ENCODE assay signal across 3 cellular contexts in the genomic region with DNA sequence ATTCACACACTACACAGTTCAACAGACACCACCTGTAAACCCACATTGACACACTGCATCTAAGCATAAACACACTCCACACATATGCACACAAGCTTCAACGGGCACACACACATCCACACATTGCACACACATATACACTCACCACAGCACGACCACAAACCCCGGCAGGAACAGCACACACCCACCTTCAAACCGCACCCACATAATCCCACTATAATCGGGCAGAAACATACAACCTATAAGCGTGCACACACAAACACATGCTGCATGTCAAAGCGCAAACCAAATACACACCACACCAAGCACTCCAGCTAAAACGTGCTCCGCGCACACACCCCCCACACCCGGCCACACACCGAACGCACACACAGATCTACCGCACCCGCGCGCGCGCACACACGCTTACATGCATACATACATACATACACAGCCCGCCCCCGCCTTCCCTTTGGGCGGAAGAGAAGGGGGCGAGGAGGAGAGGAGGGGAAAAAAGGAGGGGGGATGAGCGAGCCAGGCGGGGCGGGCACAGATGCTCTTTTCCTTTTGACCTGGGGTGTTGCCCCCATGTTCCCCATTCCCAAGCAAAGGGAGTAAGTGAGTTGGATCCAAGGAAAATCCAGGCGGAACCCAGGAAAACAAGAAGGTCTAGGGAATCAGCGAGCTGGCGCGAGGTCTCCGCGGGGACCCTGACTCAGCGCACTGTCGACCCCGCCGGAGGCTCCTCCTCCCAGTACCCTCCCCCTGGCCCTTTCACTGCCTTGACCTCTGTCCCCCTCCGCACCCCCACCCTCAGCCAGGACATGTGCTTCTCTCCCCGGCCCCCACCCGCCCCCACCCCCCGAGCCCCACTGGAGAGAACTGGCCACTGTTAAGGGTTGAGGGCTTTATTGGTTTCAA.
TF ChIP-seq lines count a peak whose summit lies in the region.

No MANE protein-coding gene starts in this region.

TF ChIP-seq in SK-N-SH, 30 proteins besides CTCF, POLR2A, EP300 and RAD21:
- TF ChIP-seq CHD2 (IDR thresholded peaks at IDR 0.05; ENCODE audit: low read length, partially characterized antibody) (no peak), POLR2AphosphoS5 (IDR thresholded peaks at IDR 0.05; ENCODE audit: low read depth, low read length) (no peak), JUND (IDR thresholded peaks at IDR 0.05) (no peak), SIN3A (IDR thresholded peaks at IDR 0.05; ENCODE audit: borderline replicate concordance, low read depth, low read length) (no peak), ELF1 (IDR thresholded peaks at IDR 0.05) (no peak)
- TF ChIP-seq, protein P1, sequence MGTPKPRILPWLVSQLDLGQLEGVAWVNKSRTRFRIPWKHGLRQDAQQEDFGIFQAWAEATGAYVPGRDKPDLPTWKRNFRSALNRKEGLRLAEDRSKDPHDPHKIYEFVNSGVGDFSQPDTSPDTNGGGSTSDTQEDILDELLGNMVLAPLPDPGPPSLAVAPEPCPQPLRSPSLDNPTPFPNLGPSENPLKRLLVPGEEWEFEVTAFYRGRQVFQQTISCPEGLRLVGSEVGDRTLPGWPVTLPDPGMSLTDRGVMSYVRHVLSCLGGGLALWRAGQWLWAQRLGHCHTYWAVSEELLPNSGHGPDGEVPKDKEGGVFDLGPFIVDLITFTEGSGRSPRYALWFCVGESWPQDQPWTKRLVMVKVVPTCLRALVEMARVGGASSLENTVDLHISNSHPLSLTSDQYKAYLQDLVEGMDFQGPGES (IDR thresholded peaks at IDR 0.05; ENCODE audit: low read depth, low read length) = no peak
- TF ChIP-seq, protein P2, sequence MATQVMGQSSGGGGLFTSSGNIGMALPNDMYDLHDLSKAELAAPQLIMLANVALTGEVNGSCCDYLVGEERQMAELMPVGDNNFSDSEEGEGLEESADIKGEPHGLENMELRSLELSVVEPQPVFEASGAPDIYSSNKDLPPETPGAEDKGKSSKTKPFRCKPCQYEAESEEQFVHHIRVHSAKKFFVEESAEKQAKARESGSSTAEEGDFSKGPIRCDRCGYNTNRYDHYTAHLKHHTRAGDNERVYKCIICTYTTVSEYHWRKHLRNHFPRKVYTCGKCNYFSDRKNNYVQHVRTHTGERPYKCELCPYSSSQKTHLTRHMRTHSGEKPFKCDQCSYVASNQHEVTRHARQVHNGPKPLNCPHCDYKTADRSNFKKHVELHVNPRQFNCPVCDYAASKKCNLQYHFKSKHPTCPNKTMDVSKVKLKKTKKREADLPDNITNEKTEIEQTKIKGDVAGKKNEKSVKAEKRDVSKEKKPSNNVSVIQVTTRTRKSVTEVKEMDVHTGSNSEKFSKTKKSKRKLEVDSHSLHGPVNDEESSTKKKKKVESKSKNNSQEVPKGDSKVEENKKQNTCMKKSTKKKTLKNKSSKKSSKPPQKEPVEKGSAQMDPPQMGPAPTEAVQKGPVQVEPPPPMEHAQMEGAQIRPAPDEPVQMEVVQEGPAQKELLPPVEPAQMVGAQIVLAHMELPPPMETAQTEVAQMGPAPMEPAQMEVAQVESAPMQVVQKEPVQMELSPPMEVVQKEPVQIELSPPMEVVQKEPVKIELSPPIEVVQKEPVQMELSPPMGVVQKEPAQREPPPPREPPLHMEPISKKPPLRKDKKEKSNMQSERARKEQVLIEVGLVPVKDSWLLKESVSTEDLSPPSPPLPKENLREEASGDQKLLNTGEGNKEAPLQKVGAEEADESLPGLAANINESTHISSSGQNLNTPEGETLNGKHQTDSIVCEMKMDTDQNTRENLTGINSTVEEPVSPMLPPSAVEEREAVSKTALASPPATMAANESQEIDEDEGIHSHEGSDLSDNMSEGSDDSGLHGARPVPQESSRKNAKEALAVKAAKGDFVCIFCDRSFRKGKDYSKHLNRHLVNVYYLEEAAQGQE (IDR thresholded peaks at IDR 0.05; ENCODE audit: low read depth, low read length) = no peak

TF ChIP-seq in SK-N-SH treated with all-trans-retinoic acid at 6 μM for 48 hours, 23 proteins besides CTCF, POLR2A, EP300 and RAD21:
- no peak for TF ChIP-seq ZNF565 (CRISPR knock-in tag; conservative IDR thresholded peaks at IDR 0.05; ENCODE audit: low read depth)
- no peak for TF ChIP-seq ZC3H10 (CRISPR knock-in tag; IDR thresholded peaks at IDR 0.05)
- no peak for TF ChIP-seq BACH2 (CRISPR knock-in tag; IDR thresholded peaks at IDR 0.05; ENCODE audit: borderline replicate concordance)
- no peak for TF ChIP-seq ISL1 (CRISPR knock-in tag; IDR thresholded peaks at IDR 0.05)

TF ChIP-seq in IMR-90, 13 proteins besides CTCF, POLR2A, EP300 and RAD21:
- no peak for TF ChIP-seq CHD1 (IDR thresholded peaks at IDR 0.05; ENCODE audit: low read depth, low read length)
- no peak for TF ChIP-seq RFX5 (IDR thresholded peaks at IDR 0.05; ENCODE audit: low read depth, low read length)
- no peak for TF ChIP-seq MAFK (IDR thresholded peaks at IDR 0.05; ENCODE audit: low read depth, low read length)
- TF ChIP-seq, protein P3, sequence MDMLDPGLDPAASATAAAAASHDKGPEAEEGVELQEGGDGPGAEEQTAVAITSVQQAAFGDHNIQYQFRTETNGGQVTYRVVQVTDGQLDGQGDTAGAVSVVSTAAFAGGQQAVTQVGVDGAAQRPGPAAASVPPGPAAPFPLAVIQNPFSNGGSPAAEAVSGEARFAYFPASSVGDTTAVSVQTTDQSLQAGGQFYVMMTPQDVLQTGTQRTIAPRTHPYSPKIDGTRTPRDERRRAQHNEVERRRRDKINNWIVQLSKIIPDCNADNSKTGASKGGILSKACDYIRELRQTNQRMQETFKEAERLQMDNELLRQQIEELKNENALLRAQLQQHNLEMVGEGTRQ (IDR thresholded peaks at IDR 0.05; ENCODE audit: low read depth, low read length) = no peak
- TF ChIP-seq NFE2L2 (IDR thresholded peaks at IDR 0.05; ENCODE audit: low read depth, low read length) = no peak
- TF ChIP-seq MAZ (IDR thresholded peaks at IDR 0.05; ENCODE audit: borderline replicate concordance, low read depth, low read length) = no peak
- TF ChIP-seq MXI1 (IDR thresholded peaks at IDR 0.05; ENCODE audit: borderline replicate concordance, low read depth, low read length) = no peak
- TF ChIP-seq SMC3 (IDR thresholded peaks at IDR 0.05; ENCODE audit: low read depth, low read length) = no peak
- TF ChIP-seq BHLHE40 (IDR thresholded peaks at IDR 0.05; ENCODE audit: low read depth, low read length) = no peak
- TF ChIP-seq FOS (IDR thresholded peaks at IDR 0.05; ENCODE audit: low read depth, low read length) = no peak
- TF ChIP-seq, protein P4, sequence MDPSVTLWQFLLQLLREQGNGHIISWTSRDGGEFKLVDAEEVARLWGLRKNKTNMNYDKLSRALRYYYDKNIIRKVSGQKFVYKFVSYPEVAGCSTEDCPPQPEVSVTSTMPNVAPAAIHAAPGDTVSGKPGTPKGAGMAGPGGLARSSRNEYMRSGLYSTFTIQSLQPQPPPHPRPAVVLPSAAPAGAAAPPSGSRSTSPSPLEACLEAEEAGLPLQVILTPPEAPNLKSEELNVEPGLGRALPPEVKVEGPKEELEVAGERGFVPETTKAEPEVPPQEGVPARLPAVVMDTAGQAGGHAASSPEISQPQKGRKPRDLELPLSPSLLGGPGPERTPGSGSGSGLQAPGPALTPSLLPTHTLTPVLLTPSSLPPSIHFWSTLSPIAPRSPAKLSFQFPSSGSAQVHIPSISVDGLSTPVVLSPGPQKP (IDR thresholded peaks at IDR 0.05; ENCODE audit: borderline replicate concordance, low read depth, low read length) = no peak
- no peak for TF ChIP-seq CEBPB (IDR thresholded peaks at IDR 0.05; ENCODE audit: low read depth, low read length)
- no peak for TF ChIP-seq RCOR1 (IDR thresholded peaks at IDR 0.05; ENCODE audit: insufficient replicate concordance, low read length)
